In genomic region chr1:65149391-65149729, GRCh38 we compare ENCODE assay signal across 8 cellular contexts. TPM values are rescaled to one million over a fixed set of nuclear protein-coding genes. Genes with fewer than 3 reads are reported as not detected.
DNase-seq lines count a peak whose midpoint lies in the region; ATAC-seq, FAIRE-seq and TF ChIP-seq lines count a peak whose summit lies in the region.

No MANE protein-coding gene starts in this region.

- no peak for ATAC-seq in HepG2

- peak overlapping the region; percentile 85 for H3K4me2 ChIP-seq in HepG2 (ENCODE audit: low read depth, low read length)

- intact Hi-C loops in activated naive CD4-positive, alpha-beta T cell treated with anti-CD3 and anti-CD28 coated beads for 36 hours (cut with micrococcal nuclease): loop anchor here (2.0 to 5.0 kb wide), 4 partner anchors 63 to 407 kb away; partner anchors contain the start of genes LEPR and LEPROT
- intact Hi-C loops in HepG2 (cut with micrococcal nuclease; ENCODE audit: unreplicated experiment): loop anchor here (2.0 to 10.0 kb wide), 2 partner anchors 59 to 275 kb away; partner anchors contain the start of genes LEPR and LEPROT

- in situ Hi-C loops in HepG2 (cut with HindIII; ENCODE audit: extremely low pct_ligation_motif_present, low pct_unique_long_range_greater_than_20kb): loop anchor here (5.0 kb wide), 2 partner anchors 58 to 82 kb away; no protein-coding TSS in a partner anchor

- H3K27me3 ChIP-seq in HepG2 (ENCODE audit: control insufficient read depth in 1 of 2, insufficient read depth in 2 of 2, low read length in 2 of 2): no peaks in the 10 kb centered on the region; a peak in 1 of 5 replicates

- BruUV-seq in HepG2 (replicated peaks; lab: Mats Ljungman, UMichigan): no TSS peak

- H3K9me3 ChIP-seq in HepG2 (ENCODE audit: low read length): no peaks in the 10 kb centered on the region

- peaks cover 62% of the 10 kb centered on the region for H3K79me2 ChIP-seq in HepG2 (ENCODE audit: insufficient read depth, low read length)

- WGBS in HepG2 (ENCODE audit: low lambda C conversion rate): 2% methylated on average over 9 of the region's 9 CpGs

- no peak overlapping the region for H2AFZ ChIP-seq in HepG2 (ENCODE audit: low read length)

- H3K27me3 Mint-ChIP-seq in activated naive CD4-positive, alpha-beta T cell treated with anti-CD3 and anti-CD28 coated beads for 36 hours (ENCODE audit: low read depth): peaks cover 43% of the 10 kb centered on the region
- peaks cover 28% of the 10 kb centered on the region for H3K27me3 Mint-ChIP-seq in activated naive CD8-positive, alpha-beta T cell
- H3K27me3 Mint-ChIP-seq in type B pancreatic cell: peaks cover 35% of the 10 kb centered on the region

- peak overlapping the region; percentile 75 to 90 (median 86) for H3K4me3 ChIP-seq in HepG2 (replicated peaks in 1 of 3; ENCODE audit: insufficient read depth in 1 of 3, low read depth in 2 of 3, low read length in 3 of 3)

- POLR2A ChIA-PET in HepG2 (lab: Yijun Ruan, JAX): interaction anchor here (0.6 to 1.9 kb wide), 3 partner anchors 9 to 99 kb away, joined by 3 to 37 read pairs (median 3); no protein-coding TSS in a partner anchor

- peaks cover 19% of the 10 kb centered on the region for H4K20me1 ChIP-seq in HepG2 (ENCODE audit: insufficient read depth, low read length)

- peak overlapping the region; percentile 74 for H3K4me3 Mint-ChIP-seq in activated naive CD4-positive, alpha-beta T cell treated with anti-CD3 and anti-CD28 coated beads for 36 hours
- H3K4me3 Mint-ChIP-seq in activated naive CD8-positive, alpha-beta T cell: peak overlapping the region; percentile 87
- peak overlapping the region; percentile 92 for H3K4me3 Mint-ChIP-seq in type B pancreatic cell

- H3K4me1 ChIP-seq in HepG2 (ENCODE audit: insufficient read depth, low read length): peaks cover 72% of the 10 kb centered on the region

- CTCF ChIA-PET in activated naive CD4-positive, alpha-beta T cell treated with anti-CD3 and anti-CD28 coated beads for 36 hours (lab: Charles Lee): interaction anchor here (2.0 kb wide), 1 partner anchor 64 kb away, joined by 4 read pairs; no protein-coding TSS in a partner anchor
- CTCF ChIA-PET in HepG2 (lab: Yijun Ruan, JAX; ENCODE audit: low intra/inter-chr PET ratio, low total read pairs): no interaction called here

- no peaks in the 10 kb centered on the region for H3K9me3 Mint-ChIP-seq in activated naive CD4-positive, alpha-beta T cell treated with anti-CD3 and anti-CD28 coated beads for 36 hours
- no peaks in the 10 kb centered on the region for H3K9me3 Mint-ChIP-seq in activated naive CD8-positive, alpha-beta T cell (ENCODE audit: low read depth)
- H3K9me3 Mint-ChIP-seq in type B pancreatic cell: no peaks in the 10 kb centered on the region

- peak overlapping the region; percentile 76 for H3K9ac ChIP-seq in HepG2 (ENCODE audit: insufficient read depth, low read depth, low read length)

- no peak for TF ChIP-seq POLR2A in HepG2 (IDR thresholded peaks at IDR 0.05; ENCODE audit: insufficient read depth in 1 of 2, low read depth in 2 of 2, low read length in 2 of 2)

- H3K27ac ChIP-seq in HepG2 (ENCODE audit: extremely low read length, insufficient read depth, low read length): peak overlapping the region; percentile 78

- peaks cover 10% of the 10 kb centered on the region for H3K4me1 Mint-ChIP-seq in activated naive CD4-positive, alpha-beta T cell treated with anti-CD3 and anti-CD28 coated beads for 36 hours (ENCODE audit: low read depth)
- peaks cover 8% of the 10 kb centered on the region for H3K4me1 Mint-ChIP-seq in activated naive CD8-positive, alpha-beta T cell (ENCODE audit: low read depth)
- H3K4me1 Mint-ChIP-seq in type B pancreatic cell (ENCODE audit: unreplicated experiment): peaks cover 21% of the 10 kb centered on the region

- no peak overlapping the region for H3K27ac Mint-ChIP-seq in activated naive CD4-positive, alpha-beta T cell treated with anti-CD3 and anti-CD28 coated beads for 36 hours
- H3K27ac Mint-ChIP-seq in activated naive CD8-positive, alpha-beta T cell: peak overlapping the region; percentile 54
- peak overlapping the region; percentile 87 for H3K27ac Mint-ChIP-seq in type B pancreatic cell

- DNase-seq in activated naive CD4-positive, alpha-beta T cell treated with anti-CD3 and anti-CD28 coated beads for 36 hours: no peak
- no peak for DNase-seq in activated naive CD4-positive, alpha-beta T cell treated with anti-CD3 and anti-CD28 coated beads, Interleukin-2, amount 50 U/mL, for 16 hours
- DNase-seq in HepG2 (ENCODE audit: low spot score) (no peak), type B pancreatic cell (ENCODE audit: extremely low spot score, unreplicated experiment) (no peak), AML-193 (lab: John Stamatoyannopoulos, UW) (no peak), GOT3 (lab: John Stamatoyannopoulos, UW) (no peak), RPMI8226 (no peak)

- no peak for TF ChIP-seq EP300 in HepG2 (IDR thresholded peaks at IDR 0.05; ENCODE audit: low read depth in 2 of 2, low read length in 2 of 2)
- no peak for TF ChIP-seq EP300 in HepG2 (CRISPR knock-in tag; IDR thresholded peaks at IDR 0.05; ENCODE audit: borderline replicate concordance)

- TF ChIP-seq CTCF in HepG2 (CRISPR knock-in tag; IDR thresholded peaks at IDR 0.05): no peak
- no peak for TF ChIP-seq CTCF in type B pancreatic cell (conservative IDR thresholded peaks at IDR 0.05)

- no peak for TF ChIP-seq RAD21 in HepG2 (CRISPR knock-in tag; IDR thresholded peaks at IDR 0.05)

- H3K36me3 Mint-ChIP-seq in activated naive CD4-positive, alpha-beta T cell treated with anti-CD3 and anti-CD28 coated beads for 36 hours (ENCODE audit: low read depth): no peaks in the 10 kb centered on the region
- no peaks in the 10 kb centered on the region for H3K36me3 Mint-ChIP-seq in activated naive CD8-positive, alpha-beta T cell
- H3K36me3 Mint-ChIP-seq in type B pancreatic cell: peaks cover 4% of the 10 kb centered on the region

- 0 out of 5 replicates have a peak, but pooled peaks cover 0 to 1% of the 10 kb centered on the region in 2 experiments for H3K36me3 ChIP-seq in HepG2 (replicated peaks in 1 of 2; ENCODE audit: control insufficient read depth in 1 of 2, insufficient read depth in 2 of 2, low read length in 2 of 2)

- FAIRE-seq in HepG2 (lab: Jason Lieb, UNC): no peak

TF ChIP-seq in HepG2, 621 proteins besides CTCF, POLR2A, EP300 and RAD21 (continues in another document):
- no peak for TF ChIP-seq IKZF1 (IDR thresholded peaks at IDR 0.05)
- TF ChIP-seq NFIC (IDR thresholded peaks at IDR 0.05; ENCODE audit: low read length): 0 out of 2 replicates have a peak, but pooled peaks have one; percentile 29
- no peak for TF ChIP-seq ZFP36L2 (CRISPR knock-in tag; IDR thresholded peaks at IDR 0.05)
- TF ChIP-seq ZFAT (CRISPR knock-in tag; conservative IDR thresholded peaks at IDR 0.05): no peak
- no peak for TF ChIP-seq KAT8 (CRISPR knock-in tag; IDR thresholded peaks at IDR 0.05)
- peak; percentile 39 for TF ChIP-seq ZNF18 (CRISPR knock-in tag; IDR thresholded peaks at IDR 0.05; ENCODE audit: insufficient replicate concordance)

RNA-seq across cellular contexts. Expression of gene AK4, which starts 1.4 kb away (rescaled TPM):
- 10 to 100 TPM; 25.2 to 25.4 TPM for total RNA-seq in activated naive CD4-positive, alpha-beta T cell treated with anti-CD3 and anti-CD28 coated beads for 36 hours
- total RNA-seq in HepG2 (2016; rRNA removed; fragmentation: Illumina TruSeq; extraction: Trizol) (160 and 244 TPM in 2 replicates), type B pancreatic cell (ENCODE audit: low replicate concordance) (35.2 and 80.0 TPM in 2 replicates)
- 32.4 and 33.4 TPM in 2 replicates for total RNA-seq in HepG2 (2016; cell fraction: cytosol; rRNA removed; fragmentation: Illumina TruSeq; extraction: Trizol; ENCODE audit: low read depth)
- 159 and 236 TPM in 2 replicates for total RNA-seq in HepG2 (2016; cell fraction: insoluble cytoplasmic fraction; rRNA removed; fragmentation: Illumina TruSeq; extraction: Trizol)
- total RNA-seq in HepG2 (2016; cell fraction: membrane; rRNA removed; fragmentation: Illumina TruSeq; extraction: Trizol): 125 and 127 TPM in 2 replicates
- total RNA-seq in HepG2 (2016; cell fraction: nucleus; rRNA removed; fragmentation: Illumina TruSeq; extraction: Trizol): 62.2 and 67.7 TPM in 2 replicates
- 90.8 and 110 TPM in 2 replicates for polyA plus RNA-seq in HepG2 (2011; rRNA removed)
- 77.7 and 112 TPM in 2 replicates for polyA plus RNA-seq in HepG2 (2011; cell fraction: cytosol; rRNA removed)
- polyA plus RNA-seq in HepG2 (2011; cell fraction: nucleus; rRNA removed): 26.2 and 29.8 TPM in 2 replicates
- 92.4 and 139 TPM in 2 replicates for polyA plus RNA-seq in HepG2 (2012)
- 33.0 and 40.9 TPM in 2 replicates for polyA plus RNA-seq in HepG2 (2016; cell fraction: cytosol; fragmentation: Illumina TruSeq; extraction: Trizol; ENCODE audit: low read depth)
- 208 TPM in 2 replicates for polyA plus RNA-seq in HepG2 (2016; cell fraction: insoluble cytoplasmic fraction; fragmentation: Illumina TruSeq; extraction: Trizol; ENCODE audit: low read depth)
- polyA plus RNA-seq in HepG2 (2016; cell fraction: membrane; fragmentation: Illumina TruSeq; extraction: Trizol; ENCODE audit: low read depth): 85.0 and 86.6 TPM in 2 replicates
- polyA plus RNA-seq in HepG2 (2016; cell fraction: nucleus; fragmentation: Illumina TruSeq; extraction: Trizol; ENCODE audit: insufficient read depth, low read depth): 69.6 and 74.5 TPM in 2 replicates
- 13.2 and 122 TPM in 2 replicates for polyA minus RNA-seq in HepG2 (2011; rRNA and poly(A)+ RNA removed; ENCODE audit: low replicate concordance)
- polyA minus RNA-seq in HepG2 (2011; cell fraction: cytosol; rRNA and poly(A)+ RNA removed): 75.7 and 79.3 TPM in 2 replicates
- polyA minus RNA-seq in HepG2 (2011; cell fraction: nucleus; rRNA and poly(A)+ RNA removed): 69.5 and 75.5 TPM in 2 replicates
